In the genomic region with DNA sequence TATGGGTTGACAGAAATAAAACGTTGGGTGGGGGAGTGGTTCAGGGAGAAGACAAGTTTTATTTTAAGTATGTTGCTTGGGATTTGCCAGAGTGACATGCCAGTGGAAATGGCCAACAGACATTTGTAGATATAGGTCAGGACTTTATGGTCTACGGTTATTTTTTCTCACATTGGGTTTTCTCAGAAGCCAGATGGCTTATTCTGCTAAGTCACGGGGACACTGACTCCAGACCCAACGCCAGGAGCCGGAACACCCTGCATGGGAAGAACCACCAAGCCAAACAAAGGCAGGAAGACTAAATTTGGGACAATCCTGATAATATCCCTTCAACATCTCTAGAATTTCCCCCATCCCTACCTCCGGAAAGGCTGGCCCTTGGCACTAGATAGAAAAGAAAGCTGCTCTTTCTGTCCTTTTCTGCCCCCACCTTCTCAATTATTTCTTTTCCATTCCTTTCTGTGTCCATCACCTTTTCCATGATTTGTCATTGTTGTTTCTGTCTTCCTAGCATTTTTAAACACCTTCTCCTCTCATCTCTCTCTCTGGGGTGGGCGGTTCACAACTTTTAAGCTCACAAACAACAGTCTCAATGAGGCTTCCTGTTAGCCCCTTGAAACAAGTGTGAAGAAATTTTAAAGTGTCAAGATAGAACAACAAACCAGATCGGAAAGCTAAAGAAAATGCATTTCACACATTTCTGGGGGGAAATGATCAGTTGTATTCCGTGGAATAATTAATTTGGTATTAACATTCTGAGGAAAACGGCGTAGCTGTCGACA, we compare ENCODE assay signal across 15 cellular contexts.
"Had no signal": no experiment of that assay in that cellular context is flagged by ENCODE, and none has a peak within 500 bp of the region (broad histone marks: within the 10 kb centered on the region; RNA-seq: fewer than 3 reads in every experiment).

No MANE protein-coding gene starts in this region.

- H3K27ac Mint-ChIP-seq: activated B cell treated with CpG ODN at 0.5 μM for 24 hours; activated CD4-positive, alpha-beta T cell treated with anti-CD3 and anti-CD28 coated beads, Interleukin-2, amount 10 ng/mL, durations not matched to agents 24 days and 14 days; activated CD8-positive, alpha-beta T cell treated with anti-CD3 and anti-CD28 coated beads, Interleukin-2, amount 10 ng/mL, durations not matched to agents 7 days and 5 days; activated naive CD8-positive, alpha-beta T cell treated with anti-CD3 and anti-CD28 coated beads, Interleukin-2, amount 50 U/mL, for 24 hours; activated T-helper 1 cell treated with anti-CD3 and anti-CD28 coated beads, Interleukin-12 subunit alpha, Interleukin-12 subunit beta, Interleukin-2, Interleukin-4 antibody, amounts not matched to agents 30 ng/mL and 10 ng/mL and 1 ng/mL, durations not matched to agents 14 hours and 24 hours and 36 hours; memory B cell; nephron progenitor cell had no signal

- ATAC-seq: activated CD8-positive, alpha-beta T cell treated with anti-CD3 and anti-CD28 coated beads, Interleukin-2, amount 10 ng/mL, durations not matched to agents 7 days and 5 days; activated naive CD8-positive, alpha-beta T cell treated with anti-CD3 and anti-CD28 coated beads, Interleukin-2, amount 50 U/mL, for 24 hours; esophagus mucosa had no signal

- H3K9me3 Mint-ChIP-seq: activated B cell treated with CpG ODN at 0.5 μM for 24 hours; activated naive CD8-positive, alpha-beta T cell treated with anti-CD3 and anti-CD28 coated beads, Interleukin-2, amount 50 U/mL, for 24 hours; activated T-helper 1 cell treated with anti-CD3 and anti-CD28 coated beads, Interleukin-12 subunit alpha, Interleukin-12 subunit beta, Interleukin-2, Interleukin-4 antibody, amounts not matched to agents 30 ng/mL and 10 ng/mL and 1 ng/mL, durations not matched to agents 14 hours and 24 hours and 36 hours; nephron progenitor cell had no signal

- H3K27me3 Mint-ChIP-seq: activated B cell treated with CpG ODN at 0.5 μM for 24 hours; activated naive CD8-positive, alpha-beta T cell treated with anti-CD3 and anti-CD28 coated beads, Interleukin-2, amount 50 U/mL, for 24 hours had no signal

- H3K9me3 ChIP-seq: ascending aorta, thoracic aorta had no signal

- H3K27me3 ChIP-seq: ascending aorta had no signal

- H3K4me3 Mint-ChIP-seq: activated B cell treated with CpG ODN at 0.5 μM for 24 hours; activated CD4-positive, alpha-beta T cell treated with anti-CD3 and anti-CD28 coated beads, Interleukin-2, amount 10 ng/mL, durations not matched to agents 24 days and 14 days; activated CD8-positive, alpha-beta T cell treated with anti-CD3 and anti-CD28 coated beads, Interleukin-2, amount 10 ng/mL, durations not matched to agents 7 days and 5 days; activated naive CD8-positive, alpha-beta T cell treated with anti-CD3 and anti-CD28 coated beads, Interleukin-2, amount 50 U/mL, for 24 hours; activated T-helper 1 cell treated with anti-CD3 and anti-CD28 coated beads, Interleukin-12 subunit alpha, Interleukin-12 subunit beta, Interleukin-2, Interleukin-4 antibody, amounts not matched to agents 30 ng/mL and 10 ng/mL and 1 ng/mL, durations not matched to agents 14 hours and 24 hours and 36 hours; memory B cell; nephron progenitor cell had no signal

- H3K4me3 ChIP-seq: ascending aorta, thoracic aorta had no signal

- H3K36me3 ChIP-seq: ascending aorta, thoracic aorta had no signal

- DNase-seq: activated B cell treated with CpG ODN at 0.5 μM for 24 hours; activated CD4-positive, alpha-beta T cell treated with anti-CD3 and anti-CD28 coated beads, Interleukin-2, amount 10 ng/mL, durations not matched to agents 24 days and 14 days; activated CD8-positive, alpha-beta T cell treated with anti-CD3 and anti-CD28 coated beads, Interleukin-2, amount 10 ng/mL, durations not matched to agents 7 days and 5 days; activated naive CD4-positive, alpha-beta T cell; activated naive CD8-positive, alpha-beta T cell treated with anti-CD3 and anti-CD28 coated beads, Interleukin-2, amount 50 U/mL, for 24 hours; kidney glomerular epithelial cell; nephron progenitor cell; SIG-M5; stimulated activated CD4-positive, alpha-beta T cell treated with anti-CD3 and anti-CD28 coated beads, Interleukin-12 subunit alpha, Interleukin-12 subunit beta, amount 100 ng/mL, for 4 hours; stimulated activated CD4-positive, alpha-beta T cell treated with anti-CD3 and anti-CD28 coated beads, Interleukin-2, amount 100 ng/mL, for 24 hours had no signal

- H3K27ac ChIP-seq: ascending aorta had no signal
